Comparison of ENCODE assay signal across 11 cellular contexts in the genomic region with DNA sequence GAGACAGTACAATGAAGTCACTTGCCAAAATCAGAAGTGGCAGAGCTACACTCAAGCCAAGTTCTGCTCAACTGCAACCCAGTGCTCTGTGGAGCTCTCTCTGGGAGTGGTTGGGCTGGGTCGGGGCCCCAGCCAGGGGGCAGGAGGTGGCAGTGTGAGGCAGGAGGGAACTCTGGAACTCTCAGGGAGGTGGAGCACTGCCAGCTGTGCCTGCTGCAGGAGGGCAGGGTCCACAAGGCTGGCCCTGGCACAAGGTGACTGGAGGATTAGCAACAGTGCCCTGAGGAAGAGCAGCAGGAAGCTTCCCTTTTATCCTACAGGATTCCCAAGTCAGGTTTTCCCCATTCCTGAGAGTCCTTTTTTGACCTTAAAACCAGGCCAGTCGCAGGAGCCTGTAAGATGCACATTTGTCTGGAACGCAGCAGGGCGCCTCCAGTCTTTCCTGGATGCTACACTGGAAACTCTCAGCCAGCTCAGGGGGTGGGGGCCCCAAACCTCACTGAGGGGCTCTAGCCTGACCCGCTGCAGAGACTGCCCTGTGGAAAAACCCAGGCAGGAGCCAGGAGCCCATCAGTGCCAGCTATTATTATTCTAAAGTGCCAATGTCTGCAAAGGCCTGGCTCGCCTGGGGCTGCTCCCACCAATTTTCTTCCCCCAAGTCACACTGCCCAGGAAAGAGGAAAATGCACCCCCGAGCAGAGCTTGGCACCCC. TPM values are rescaled to one million over a fixed set of nuclear protein-coding genes. Genes with fewer than 3 reads are reported as not detected.
DNase-seq lines count a peak whose midpoint lies in the region; ATAC-seq and TF ChIP-seq lines count a peak whose summit lies in the region.
"Had no signal": no experiment of that assay in that cellular context is flagged by ENCODE, and none has a peak within 500 bp of the region (broad histone marks: within the 10 kb centered on the region; RNA-seq: fewer than 3 reads in every experiment).

No MANE protein-coding gene starts in this region.

- intact Hi-C loops in upper lobe of right lung (cut with DNase I) = no loop called here

- DNase-seq in activated CD8-positive, alpha-beta memory T cell treated with anti-CD3 and anti-CD28 coated beads for 24 hours = peak; percentile 40
- DNase-seq in activated CD8-positive, alpha-beta memory T cell treated with anti-CD3 and anti-CD28 coated beads, Interleukin-2, amount 50 U/mL, for 4 hours = no peak
- DNase-seq in endothelial cell (ENCODE audit: low spot score) = no peak
- DNase-seq in mesenteric fat pad (ENCODE audit: low spot score) = peak; percentile 78
- DNase-seq in upper lobe of right lung = peak; percentile 61
- DNase-seq in EL = no peak
- no peak for DNase-seq in GM10266 (ENCODE audit: extremely low spot score)
- DNase-seq: effector CD4-positive, alpha-beta T cell; immature natural killer cell; NCI-H2081 treated with DMSO at 0.1 percent for 48 hours had no signal

- peaks cover 8% of the 10 kb centered on the region for H3K27me3 Mint-ChIP-seq in endothelial cell (ENCODE audit: unreplicated experiment)

- no peaks in the 10 kb centered on the region for H3K36me3 ChIP-seq in upper lobe of right lung

- peaks cover 89% of the 10 kb centered on the region for H3K4me1 ChIP-seq in upper lobe of right lung

- peaks cover 4% of the 10 kb centered on the region for H3K36me3 Mint-ChIP-seq in endothelial cell (ENCODE audit: low read depth, unreplicated experiment)
- H3K36me3 Mint-ChIP-seq: immature natural killer cell had no signal

- no peaks in the 10 kb centered on the region for H3K9me3 Mint-ChIP-seq in endothelial cell (ENCODE audit: unreplicated experiment)
- H3K9me3 Mint-ChIP-seq: immature natural killer cell had no signal

- H3K4me3 ChIP-seq in upper lobe of right lung = no peak overlapping the region

- ATAC-seq in upper lobe of right lung = no peak
- ATAC-seq in HG03025 (IDR thresholded peaks at IDR 0.05; ENCODE audit: low FRiP score, unreplicated experiment) = no peak

- TF ChIP-seq CTCF in endothelial cell (IDR thresholded peaks at IDR 0.05; ENCODE audit: unreplicated experiment) = no peak
- TF ChIP-seq CTCF in upper lobe of right lung (IDR thresholded peaks at IDR 0.05) = no peak
- no peak for TF ChIP-seq CTCF in GM10266 (IDR thresholded peaks at IDR 0.05; ENCODE audit: control insufficient read depth, insufficient read depth, low read depth, missing control alignments)

- H3K27me3 ChIP-seq in upper lobe of right lung = no peaks in the 10 kb centered on the region

- peak overlapping the region; percentile 88 for H3K27ac Mint-ChIP-seq in endothelial cell (ENCODE audit: unreplicated experiment)
- H3K27ac Mint-ChIP-seq: immature natural killer cell had no signal

- H3K4me3 Mint-ChIP-seq in endothelial cell (ENCODE audit: unreplicated experiment) = no peak overlapping the region
- H3K4me3 Mint-ChIP-seq: immature natural killer cell had no signal

- peaks cover 34% of the 10 kb centered on the region for H3K4me1 Mint-ChIP-seq in endothelial cell (ENCODE audit: unreplicated experiment)

- peak overlapping the region; percentile 72 for H3K27ac ChIP-seq in upper lobe of right lung

- H3K9me3 ChIP-seq in upper lobe of right lung = no peaks in the 10 kb centered on the region

RNA-seq across cellular contexts. Expression of gene DKK3, which starts 31.8 kb away (rescaled TPM):
- total RNA-seq in endothelial cell (ENCODE audit: unreplicated experiment) = 8.4 TPM
- 8.9 TPM for total RNA-seq in mesenteric fat pad
- 217 TPM for total RNA-seq in upper lobe of right lung

Comparison
In these comparisons a context has a peak if more than half of its experiments do, and no peak if none do; other contexts are left out.
1. DNase-seq: peak in activated CD8-positive, alpha-beta memory T cell treated with anti-CD3 and anti-CD28 coated beads for 24 hours (single experiment), mesenteric fat pad (single experiment) and upper lobe of right lung (single experiment); none in activated CD8-positive, alpha-beta memory T cell treated with anti-CD3 and anti-CD28 coated beads, Interleukin-2, amount 50 U/mL, for 4 hours (single experiment), endothelial cell (single experiment), EL (single experiment) and GM10266 (single experiment).
2. RNA of gene DKK3, which starts 31.8 kb away (total RNA-seq): 217 TPM in upper lobe of right lung (single experiment); 8.9 TPM in mesenteric fat pad (single experiment) and 8.4 TPM in endothelial cell (single experiment); every median in the first group is over 10 times any median in the second.